Comparison of ENCODE assay signal across 21 cellular contexts in the genomic region with DNA sequence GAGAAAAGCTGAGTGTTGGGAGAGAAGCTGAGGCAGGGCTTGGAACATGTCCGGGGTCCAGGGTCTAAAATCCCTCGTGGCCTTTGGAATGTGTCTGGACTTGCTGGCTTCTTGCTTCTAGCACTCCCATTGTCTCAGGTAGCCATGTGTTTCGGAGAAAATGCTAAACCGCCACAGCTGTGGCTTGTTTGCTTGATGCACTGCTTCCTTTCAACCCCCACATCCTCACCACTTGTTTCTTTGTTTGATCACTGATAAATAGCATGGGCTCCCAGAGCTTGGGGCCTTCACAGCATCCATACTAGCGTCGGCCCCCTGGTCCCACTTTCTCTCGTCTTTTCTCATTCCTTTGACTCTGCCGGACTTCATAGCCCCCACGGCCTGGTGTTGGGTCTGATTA.
"Had no signal": no experiment of that assay in that cellular context is flagged by ENCODE, and none has a peak within 500 bp of the region (broad histone marks: within the 10 kb centered on the region; RNA-seq: fewer than 3 reads in every experiment).

No MANE protein-coding gene starts in this region.

- DNase-seq: activated CD4-positive, alpha-beta T cell treated with anti-CD3 and anti-CD28 coated beads for 1 hour; activated CD8-positive, alpha-beta memory T cell treated with anti-CD3 and anti-CD28 coated beads, Interleukin-2, amount 50 U/mL, for 48 hours; activated effector memory CD4-positive, alpha-beta T cell treated with Interleukin-2 at 50 U/mL for 16 hours; activated T-cell treated with anti-CD3 and anti-CD28 coated beads, Interleukin-2, amount 50 U/mL, for 4 hours; amygdala; erythroblast; foreskin fibroblast; immature natural killer cell; lower lobe of right lung; naive thymus-derived CD8-positive, alpha-beta T cell; stimulated activated CD4-positive, alpha-beta T cell treated with anti-CD3 and anti-CD28 coated beads, Interleukin-4, amount 100 ng/mL, for 1 hour; stimulated activated naive CD4-positive, alpha-beta T cell; T-helper 9 cell; testis; trophoblast cell; uterus had no signal

- H3K9me3 Mint-ChIP-seq: activated naive CD4-positive, alpha-beta T cell treated with anti-CD3 and anti-CD28 coated beads, Interleukin-2, amount 50 U/mL, for 24 hours; immature natural killer cell had no signal

- H3K4me1 ChIP-seq: lower lobe of right lung, prostate gland, testis, uterus had no signal

- H3K27me3 ChIP-seq: cardiac muscle cell, testis, uterus had no signal

- H3K27ac ChIP-seq: cardiac muscle cell, lower lobe of right lung, prostate gland, testis, uterus had no signal

- H3K36me3 ChIP-seq: cardiac muscle cell, prostate gland, uterus had no signal

- ATAC-seq: activated T-cell treated with anti-CD3 and anti-CD28 coated beads, Interleukin-2, amount 50 U/mL, for 4 hours; left lobe of liver; lower lobe of right lung; naive thymus-derived CD8-positive, alpha-beta T cell; SK-N-SH treated with all-trans-retinoic acid at 6 μM for 48 hours had no signal

- H3K4me3 Mint-ChIP-seq: activated naive CD4-positive, alpha-beta T cell treated with anti-CD3 and anti-CD28 coated beads, Interleukin-2, amount 50 U/mL, for 24 hours; activated T-cell treated with anti-CD3 and anti-CD28 coated beads, Interleukin-2, amount 50 U/mL, for 4 hours; immature natural killer cell; naive thymus-derived CD8-positive, alpha-beta T cell had no signal

- H3K27ac Mint-ChIP-seq: activated naive CD4-positive, alpha-beta T cell treated with anti-CD3 and anti-CD28 coated beads, Interleukin-2, amount 50 U/mL, for 24 hours; immature natural killer cell had no signal

- H3K27me3 Mint-ChIP-seq: activated naive CD4-positive, alpha-beta T cell treated with anti-CD3 and anti-CD28 coated beads, Interleukin-2, amount 50 U/mL, for 24 hours; naive thymus-derived CD8-positive, alpha-beta T cell had no signal

- H3K9me3 ChIP-seq: lower lobe of right lung, prostate gland, testis, uterus had no signal

- H3K4me1 Mint-ChIP-seq: activated naive CD4-positive, alpha-beta T cell treated with anti-CD3 and anti-CD28 coated beads, Interleukin-2, amount 50 U/mL, for 24 hours; immature natural killer cell had no signal

- H3K4me3 ChIP-seq: cardiac muscle cell, lower lobe of right lung, prostate gland, testis, uterus had no signal
